In genomic region chr5:5609935-5610334, GRCh38 we compare ENCODE assay signal across 8 cellular contexts.
"Had no signal": no experiment of that assay in that cellular context is flagged by ENCODE, and none has a peak within 500 bp of the region (broad histone marks: within the 10 kb centered on the region; RNA-seq: fewer than 3 reads in every experiment).

No MANE protein-coding gene starts in this region.

- DNase-seq: GDM1, GF-D8 had no signal

- ATAC-seq: GM12878 had no signal

- FAIRE-seq: G401.6, GM12878, GM12891, GM12892, GM18507, GM19239 had no signal

- H3K4me3 ChIP-seq: GM12878 had no signal
